21 cellular contexts compared by ENCODE assay signal in genomic region chr3:66583646-66584045, GRCh38.
DNase-seq lines count a peak whose midpoint lies in the region; ATAC-seq and TF ChIP-seq lines count a peak whose summit lies in the region.
"Had no signal": no experiment of that assay in that cellular context is flagged by ENCODE, and none has a peak within 500 bp of the region (broad histone marks: within the 10 kb centered on the region; RNA-seq: fewer than 3 reads in every experiment).

No MANE protein-coding gene starts in this region.

- intact Hi-C loops in Right ventricle myocardium superior (cut with DNase I), result no loop called here

- no peak for TF ChIP-seq CTCF in RWPE2 (IDR thresholded peaks at IDR 0.05; ENCODE audit: poor library complexity, severe bottlenecking)
- no peak for TF ChIP-seq CTCF in epithelial cell of esophagus (IDR thresholded peaks at IDR 0.05; ENCODE audit: insufficient read depth, low read depth, low read length, missing control alignments)
- TF ChIP-seq CTCF in nephron progenitor cell (IDR thresholded peaks at IDR 0.05), result no peak

- peaks cover 0 to 6% (median 6%) of the 10 kb centered on the region in 5 donors for H3K9me3 Mint-ChIP-seq in CD8-positive, alpha-beta memory T cell
- H3K9me3 Mint-ChIP-seq in nephron progenitor cell, result peaks cover 13% of the 10 kb centered on the region
- H3K9me3 Mint-ChIP-seq: CD4-positive, alpha-beta T cell had no signal

- H3K4me3 Mint-ChIP-seq in CD8-positive, alpha-beta memory T cell, result peak overlapping the region in 4 of 7 donors; percentile 8 to 58 (median 42)
- H3K4me3 Mint-ChIP-seq in nephron progenitor cell, result no peak overlapping the region

- POLR2A ChIA-PET in CD8-positive, alpha-beta memory T cell (lab: Charles Lee), result no interaction called here

- H3K36me3 ChIP-seq in CD8-positive, alpha-beta memory T cell (ENCODE audit: insufficient read depth, low read length), result no peaks in the 10 kb centered on the region
- H3K36me3 ChIP-seq in RWPE2 (ENCODE audit: low read depth), result no peaks in the 10 kb centered on the region
- H3K36me3 ChIP-seq: BE2C had no signal

- no peak overlapping the region for H3K27ac ChIP-seq in CD8-positive, alpha-beta memory T cell (ENCODE audit: low read depth, low read length)
- H3K27ac ChIP-seq in RWPE2 (ENCODE audit: poor library complexity, severe bottlenecking), result no peak overlapping the region

- peaks cover 46 to 79% of the 10 kb centered on the region in 2 donors for H3K27me3 Mint-ChIP-seq in CD8-positive, alpha-beta memory T cell
- peaks cover 5% of the 10 kb centered on the region for H3K27me3 Mint-ChIP-seq in nephron progenitor cell (ENCODE audit: low read depth, poor library complexity)

- DNase-seq in CD8-positive, alpha-beta memory T cell, result no peak
- DNase-seq in RWPE2 (ENCODE audit: low spot score), result no peak
- peak; percentile 81 for DNase-seq in epithelial cell of esophagus (ENCODE audit: low read depth)
- no peak for DNase-seq in nephron progenitor cell
- no peak for DNase-seq in NCI-H2029 (lab: John Stamatoyannopoulos, UW)
- DNase-seq in HCEC 1CT, result no peak
- no peak for DNase-seq in Right ventricle myocardium superior
- DNase-seq: BE2C; Caco-2; CD4-positive, alpha-beta T cell; DMS153; Karpas-422; MM.1S; NCI-H1048; NCI-H1417 treated with DMSO at 0.1 percent for 48 hours; NCI-H187; NCI-H2107; NCI-H446 treated with DMSO at 0.1 percent for 48 hours; NCI-H526 treated with DMSO at 0.1 percent for 48 hours; OCI-M1; SHP77 had no signal

- no peaks in the 10 kb centered on the region for H3K9me3 ChIP-seq in CD8-positive, alpha-beta memory T cell (ENCODE audit: low read length)
- H3K9me3 ChIP-seq in RWPE2 (ENCODE audit: severe bottlenecking), result no peaks in the 10 kb centered on the region
- H3K9me3 ChIP-seq: BE2C, Caco-2 had no signal

- peaks cover 20% of the 10 kb centered on the region for H3K4me1 ChIP-seq in CD8-positive, alpha-beta memory T cell (ENCODE audit: insufficient read depth, low read length)
- peaks cover 13% of the 10 kb centered on the region for H3K4me1 ChIP-seq in RWPE2 (ENCODE audit: insufficient read depth, poor library complexity, severe bottlenecking)
- H3K4me1 ChIP-seq: BE2C, Caco-2 had no signal

- H3K4me1 Mint-ChIP-seq in CD8-positive, alpha-beta memory T cell, result peaks cover 25 to 30% (median 30%) of the 10 kb centered on the region in 3 donors
- H3K4me1 Mint-ChIP-seq in nephron progenitor cell, result peaks cover 27% of the 10 kb centered on the region

- ATAC-seq in RWPE2 (ENCODE audit: low read depth) (peak; percentile 73), Right ventricle myocardium superior (ENCODE audit: poor library complexity) (no peak)

- H3K4me3 ChIP-seq in CD8-positive, alpha-beta memory T cell (ENCODE audit: low read length), result no peak overlapping the region
- H3K4me3 ChIP-seq in RWPE2 (ENCODE audit: severe bottlenecking) (no peak overlapping the region), epithelial cell of esophagus (ENCODE audit: low read length) (no peak overlapping the region)

- peaks cover 30% of the 10 kb centered on the region for H3K27me3 ChIP-seq in CD8-positive, alpha-beta memory T cell (ENCODE audit: insufficient read depth, low read length, poor library complexity, severe bottlenecking)
- H3K27me3 ChIP-seq in RWPE2 (ENCODE audit: insufficient read depth, poor library complexity, severe bottlenecking), result no peaks in the 10 kb centered on the region
- H3K27me3 ChIP-seq: BE2C had no signal

- H3K27ac Mint-ChIP-seq in CD8-positive, alpha-beta memory T cell, result peak overlapping the region in 1 of 8 donors; percentile 10
- H3K27ac Mint-ChIP-seq in nephron progenitor cell, result peak overlapping the region; percentile 10
- H3K27ac Mint-ChIP-seq: CD4-positive, alpha-beta T cell had no signal

- H3K36me3 Mint-ChIP-seq in CD8-positive, alpha-beta memory T cell, result no peaks in the 10 kb centered on the region
- H3K36me3 Mint-ChIP-seq in nephron progenitor cell (ENCODE audit: low read depth), result peaks cover 8% of the 10 kb centered on the region

- CTCF ChIA-PET in CD8-positive, alpha-beta memory T cell (lab: Charles Lee), result no interaction called here
